In the genomic region with DNA sequence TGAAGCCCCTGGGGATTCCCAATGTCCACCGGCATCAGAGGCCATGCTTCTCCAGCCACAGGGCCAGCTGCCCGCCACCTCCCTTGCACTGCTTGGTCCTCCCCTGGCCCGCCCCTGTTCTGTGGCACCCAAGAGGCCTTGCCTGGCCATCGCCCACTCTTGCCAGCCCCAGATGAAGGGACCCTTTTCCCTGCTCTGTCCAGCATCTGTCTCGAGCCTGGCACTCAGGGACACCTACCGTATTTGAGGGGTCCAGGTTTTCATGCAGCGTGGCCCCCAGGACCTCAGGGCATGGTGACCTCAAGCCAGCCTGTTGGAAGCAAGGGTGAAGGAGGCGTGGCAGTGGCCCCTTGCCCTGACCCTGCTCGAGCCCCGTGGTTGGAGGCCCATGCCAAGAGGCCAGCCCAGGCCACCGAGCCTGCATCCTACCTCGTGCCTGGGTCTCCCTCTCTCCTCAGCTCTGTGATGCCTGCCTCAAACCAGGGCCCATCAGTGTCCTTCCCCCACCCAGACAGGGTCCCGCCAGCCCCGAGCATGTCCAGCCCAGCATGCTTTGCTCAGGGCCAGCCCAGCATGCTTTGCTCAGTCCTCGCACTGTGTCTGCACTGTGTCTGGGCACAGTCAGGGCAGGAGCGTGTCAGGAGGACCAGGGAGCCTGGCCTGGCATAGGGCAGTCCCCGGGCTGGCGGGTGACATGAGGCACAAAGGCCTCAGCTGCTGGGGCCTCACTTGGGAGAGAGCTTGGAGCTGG, we compare ENCODE assay signal across 1 cellular context.
TF ChIP-seq lines count a peak whose summit lies in the region.

No MANE protein-coding gene starts in this region.

TF ChIP-seq in GM23338, 12 proteins besides CTCF, POLR2A, EP300 and RAD21 (continued from another document):
- no peak for TF ChIP-seq EZH2phosphoT487 (IDR thresholded peaks at IDR 0.05; ENCODE audit: unreplicated experiment)
- TF ChIP-seq REST (IDR thresholded peaks at IDR 0.05; ENCODE audit: unreplicated experiment), result no peak
- no peak for TF ChIP-seq CREB1 (CRISPR knock-in tag; IDR thresholded peaks at IDR 0.05; ENCODE audit: low read depth)
- TF ChIP-seq ZNF331 (CRISPR knock-in tag; IDR thresholded peaks at IDR 0.05; ENCODE audit: low read depth), result no peak
- TF ChIP-seq ZNF462 (CRISPR knock-in tag; IDR thresholded peaks at IDR 0.05), result no peak
TF ChIP-seq in GM23338: peak in this region for 0.
